8 cellular contexts compared by ENCODE assay signal in genomic region chr3:49171775-49172500, GRCh38. TPM values are rescaled to one million over a fixed set of nuclear protein-coding genes. Genes with fewer than 3 reads are reported as not detected.
DNase-seq lines count a peak whose midpoint lies in the region; ATAC-seq lines count a peak whose summit lies in the region.

No MANE protein-coding gene starts in this region.

- no peak overlapping the region for H3K27ac ChIP-seq in iPS-18a (ENCODE audit: low read length)

- H3K4me3 Mint-ChIP-seq in activated T-helper 1 cell treated with anti-CD3 and anti-CD28 coated beads, Interleukin-12 subunit alpha, Interleukin-12 subunit beta, Interleukin-2, Interleukin-4 antibody, amounts not matched to agents 30 ng/mL and 10 ng/mL and 1 ng/mL, durations not matched to agents 14 hours and 24 hours and 36 hours = peak overlapping the region; percentile 60
- peak overlapping the region; percentile 74 for H3K4me3 Mint-ChIP-seq in stimulated activated effector memory CD8-positive, alpha-beta T cell treated with anti-CD3 and anti-CD28 coated beads, Interleukin-12 subunit alpha, Interleukin-12 subunit beta, amount 100 ng/mL, for 72 hours

- H3K36me3 Mint-ChIP-seq in activated T-helper 1 cell treated with anti-CD3 and anti-CD28 coated beads, Interleukin-12 subunit alpha, Interleukin-12 subunit beta, Interleukin-2, Interleukin-4 antibody, amounts not matched to agents 30 ng/mL and 10 ng/mL and 1 ng/mL, durations not matched to agents 14 hours and 24 hours and 36 hours (ENCODE audit: low read depth) = no peaks in the 10 kb centered on the region
- no peaks in the 10 kb centered on the region for H3K36me3 Mint-ChIP-seq in stimulated activated effector memory CD8-positive, alpha-beta T cell treated with anti-CD3 and anti-CD28 coated beads, Interleukin-12 subunit alpha, Interleukin-12 subunit beta, amount 100 ng/mL, for 72 hours

- H3K27me3 Mint-ChIP-seq in activated T-helper 1 cell treated with anti-CD3 and anti-CD28 coated beads, Interleukin-12 subunit alpha, Interleukin-12 subunit beta, Interleukin-2, Interleukin-4 antibody, amounts not matched to agents 30 ng/mL and 10 ng/mL and 1 ng/mL, durations not matched to agents 14 hours and 24 hours and 36 hours (ENCODE audit: insufficient read depth) = no peaks in the 10 kb centered on the region

- peaks cover 6% of the 10 kb centered on the region for H3K4me1 Mint-ChIP-seq in activated T-helper 1 cell treated with anti-CD3 and anti-CD28 coated beads, Interleukin-12 subunit alpha, Interleukin-12 subunit beta, Interleukin-2, Interleukin-4 antibody, amounts not matched to agents 30 ng/mL and 10 ng/mL and 1 ng/mL, durations not matched to agents 14 hours and 24 hours and 36 hours (ENCODE audit: low read depth)
- peaks cover 15% of the 10 kb centered on the region for H3K4me1 Mint-ChIP-seq in stimulated activated effector memory CD8-positive, alpha-beta T cell treated with anti-CD3 and anti-CD28 coated beads, Interleukin-12 subunit alpha, Interleukin-12 subunit beta, amount 100 ng/mL, for 72 hours

- no peak for DNase-seq in HAP-1 (ENCODE audit: low spot score in 2 of 2)
- DNase-seq in activated T-helper 1 cell treated with anti-CD3 and anti-CD28 coated beads, Interleukin-12 subunit alpha, Interleukin-12 subunit beta, Interleukin-2, Interleukin-4 antibody, amounts not matched to agents 30 ng/mL and 10 ng/mL and 1 ng/mL, durations not matched to agents 14 hours and 24 hours and 36 hours (ENCODE audit: low spot score) = no peak
- DNase-seq in stimulated activated effector memory CD8-positive, alpha-beta T cell treated with anti-CD3 and anti-CD28 coated beads, Interleukin-12 subunit alpha, Interleukin-12 subunit beta, amount 100 ng/mL, for 72 hours (ENCODE audit: low spot score in 2 of 2) = no peak
- DNase-seq in NCI-H526 treated with DMSO at 0.1 percent for 48 hours (lab: John Stamatoyannopoulos, UW) = no peak
- no peak for DNase-seq in amygdala (lab: John Stamatoyannopoulos, UW)
- no peak for DNase-seq in effector CD8-positive, alpha-beta T cell (lab: John Stamatoyannopoulos, UW)

- H3K36me3 ChIP-seq in HAP-1 (replicated peaks) (no peaks in the 10 kb centered on the region; the same call in 1 of the 2 replicates), iPS-18a (ENCODE audit: control insufficient read depth, low read depth, low read length) (no peaks in the 10 kb centered on the region)

- H3K27me3 ChIP-seq in HAP-1 (ENCODE audit: low read depth) = no peaks in the 10 kb centered on the region
- H3K27me3 ChIP-seq in iPS-18a (ENCODE audit: control insufficient read depth, insufficient read depth, low read length) = no peaks in the 10 kb centered on the region

- peak overlapping the region; percentile 57 for H3K9ac ChIP-seq in iPS-18a (ENCODE audit: low read length)

- peak overlapping the region; percentile 53 for H3K4me3 ChIP-seq in HAP-1
- H3K4me3 ChIP-seq in iPS-18a (ENCODE audit: low read length) = peak overlapping the region; percentile 83

- ATAC-seq in stimulated activated effector memory CD8-positive, alpha-beta T cell treated with anti-CD3 and anti-CD28 coated beads, Interleukin-12 subunit alpha, Interleukin-12 subunit beta, amount 100 ng/mL, for 72 hours = no peak
- ATAC-seq in HG02981 (IDR thresholded peaks at IDR 0.05; ENCODE audit: unreplicated experiment) = no peak

- H3K9me3 ChIP-seq in HAP-1 (no peaks in the 10 kb centered on the region), iPS-18a (ENCODE audit: control insufficient read depth, low read depth, low read length) (no peaks in the 10 kb centered on the region)

- H3K27ac Mint-ChIP-seq in activated T-helper 1 cell treated with anti-CD3 and anti-CD28 coated beads, Interleukin-12 subunit alpha, Interleukin-12 subunit beta, Interleukin-2, Interleukin-4 antibody, amounts not matched to agents 30 ng/mL and 10 ng/mL and 1 ng/mL, durations not matched to agents 14 hours and 24 hours and 36 hours = no peak overlapping the region
- peak overlapping the region; percentile 89 for H3K27ac Mint-ChIP-seq in stimulated activated effector memory CD8-positive, alpha-beta T cell treated with anti-CD3 and anti-CD28 coated beads, Interleukin-12 subunit alpha, Interleukin-12 subunit beta, amount 100 ng/mL, for 72 hours

- no peaks in the 10 kb centered on the region for H3K9me3 Mint-ChIP-seq in activated T-helper 1 cell treated with anti-CD3 and anti-CD28 coated beads, Interleukin-12 subunit alpha, Interleukin-12 subunit beta, Interleukin-2, Interleukin-4 antibody, amounts not matched to agents 30 ng/mL and 10 ng/mL and 1 ng/mL, durations not matched to agents 14 hours and 24 hours and 36 hours
- no peaks in the 10 kb centered on the region for H3K9me3 Mint-ChIP-seq in stimulated activated effector memory CD8-positive, alpha-beta T cell treated with anti-CD3 and anti-CD28 coated beads, Interleukin-12 subunit alpha, Interleukin-12 subunit beta, amount 100 ng/mL, for 72 hours

- H3K4me1 ChIP-seq in HAP-1 (peaks cover 14% of the 10 kb centered on the region), iPS-18a (ENCODE audit: control insufficient read depth, low read depth, low read length) (peaks cover 28% of the 10 kb centered on the region)

- intact Hi-C loops in activated T-helper 1 cell treated with anti-CD3 and anti-CD28 coated beads, Interleukin-12 subunit alpha, Interleukin-12 subunit beta, Interleukin-2, Interleukin-4 antibody, amounts not matched to agents 30 ng/mL and 10 ng/mL and 1 ng/mL, durations not matched to agents 14 hours and 24 hours and 36 hours (cut with micrococcal nuclease) = loop anchor here (1.0 to 2.0 kb wide), 4 partner anchors 67 to 277 kb away; partner anchors contain the start of genes C3orf62, QARS1 and QRICH1

- in situ Hi-C loops in HAP-1 (cut with MboI; ENCODE audit: low sequenced_read_pairs) = loop anchor here (25.0 kb wide), 1 partner anchor 265 kb away; the partner anchor contains the start of gene NICN1

RNA-seq across cellular contexts. Expression of gene KLHDC8B, which starts 0.5 kb away (rescaled TPM):
- total RNA-seq in activated T-helper 1 cell treated with anti-CD3 and anti-CD28 coated beads, Interleukin-12 subunit alpha, Interleukin-12 subunit beta, Interleukin-2, Interleukin-4 antibody, amounts not matched to agents 30 ng/mL and 10 ng/mL and 1 ng/mL, durations not matched to agents 14 hours and 24 hours and 36 hours = 2.6 and 2.9 TPM in 2 replicates

RNA-seq across cellular contexts. Expression of gene CCDC71, which starts 5.8 kb away (rescaled TPM):
- total RNA-seq in activated T-helper 1 cell treated with anti-CD3 and anti-CD28 coated beads, Interleukin-12 subunit alpha, Interleukin-12 subunit beta, Interleukin-2, Interleukin-4 antibody, amounts not matched to agents 30 ng/mL and 10 ng/mL and 1 ng/mL, durations not matched to agents 14 hours and 24 hours and 36 hours = 27.6 and 29.1 TPM in 2 replicates

RNA-seq across cellular contexts. Expression of gene LAMB2, which starts 39.1 kb away (rescaled TPM):
- not detected in 2 replicates for total RNA-seq in activated T-helper 1 cell treated with anti-CD3 and anti-CD28 coated beads, Interleukin-12 subunit alpha, Interleukin-12 subunit beta, Interleukin-2, Interleukin-4 antibody, amounts not matched to agents 30 ng/mL and 10 ng/mL and 1 ng/mL, durations not matched to agents 14 hours and 24 hours and 36 hours

RNA-seq across cellular contexts. Expression of gene USP19, which starts 51.3 kb away (rescaled TPM):
- 57.7 and 59.7 TPM in 2 replicates for total RNA-seq in activated T-helper 1 cell treated with anti-CD3 and anti-CD28 coated beads, Interleukin-12 subunit alpha, Interleukin-12 subunit beta, Interleukin-2, Interleukin-4 antibody, amounts not matched to agents 30 ng/mL and 10 ng/mL and 1 ng/mL, durations not matched to agents 14 hours and 24 hours and 36 hours
